In the genomic region with DNA sequence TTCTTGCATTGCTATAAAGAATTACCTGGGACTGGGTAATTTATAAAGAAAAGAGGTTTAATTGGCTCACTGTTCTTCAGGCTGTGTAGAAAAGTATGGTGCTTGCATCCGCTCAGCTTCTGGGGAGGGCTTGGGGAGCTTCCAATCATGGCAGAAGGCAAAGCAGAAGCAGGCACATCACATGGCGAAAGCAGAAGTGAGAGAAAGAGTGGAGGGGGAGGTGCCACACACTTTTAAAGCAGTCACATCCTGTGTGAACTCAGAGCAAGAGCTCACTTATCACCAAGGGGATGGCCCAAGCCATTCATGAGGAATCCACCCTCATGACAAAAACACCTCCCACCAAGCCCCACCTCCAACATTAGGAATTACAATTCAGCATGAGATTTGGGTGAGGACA, we compare ENCODE assay signal across 9 cellular contexts.
DNase-seq lines count a peak whose midpoint lies in the region; ATAC-seq, FAIRE-seq and TF ChIP-seq lines count a peak whose summit lies in the region.
"Had no signal": no experiment of that assay in that cellular context is flagged by ENCODE, and none has a peak within 500 bp of the region (broad histone marks: within the 10 kb centered on the region; RNA-seq: fewer than 3 reads in every experiment).

No MANE protein-coding gene starts in this region.

- intact Hi-C loops in GM12878 (cut with micrococcal nuclease; ENCODE audit: unreplicated experiment), result no loop called here

- H3K9me3 ChIP-seq in GM12878 (replicated peaks; ENCODE audit: control insufficient read depth, insufficient read depth, low read length), result no peaks in the 10 kb centered on the region; the same call in 2 of the 3 replicates
- no peaks in the 10 kb centered on the region for H3K9me3 ChIP-seq in mesenchymal stem cell (ENCODE audit: control insufficient read depth, low read length)
- H3K9me3 ChIP-seq: thyroid gland had no signal

- no peaks in the 10 kb centered on the region for H4K20me1 ChIP-seq in GM12878 (ENCODE audit: control insufficient read depth, insufficient read depth)

- no peaks in the 10 kb centered on the region for H3K36me3 ChIP-seq in GM12878 (ENCODE audit: control insufficient read depth in 2 of 2, insufficient read depth in 2 of 2, low read length in 1 of 2)
- no peaks in the 10 kb centered on the region for H3K36me3 ChIP-seq in mesenchymal stem cell (ENCODE audit: control insufficient read depth in 1 of 2, insufficient read depth in 2 of 2, low read depth in 1 of 2, low read length in 2 of 2)
- H3K36me3 ChIP-seq: thyroid gland had no signal

- SMC1A ChIA-PET in GM12878 (lab: Charles Lee; ENCODE audit: uncharacterized antibody, unreplicated experiment), result no interaction called here

- H2BK120ac ChIP-seq in mesenchymal stem cell (ENCODE audit: low read depth, low read length), result no peak overlapping the region

- no peak overlapping the region for H4K8ac ChIP-seq in mesenchymal stem cell (ENCODE audit: low read length)

- TF ChIP-seq RAD21 in GM12878 (IDR thresholded peaks at IDR 0.05; ENCODE audit: insufficient read depth, low read depth, low read length), result no peak

- H2BK5ac ChIP-seq in mesenchymal stem cell (ENCODE audit: low read depth, low read length, poor library complexity, severe bottlenecking), result no peak overlapping the region

- no peak overlapping the region for H2BK12ac ChIP-seq in mesenchymal stem cell (ENCODE audit: low read length in 2 of 2)

- no peaks in the 10 kb centered on the region for H3K79me2 ChIP-seq in GM12878 (ENCODE audit: control insufficient read depth, insufficient read depth, low read length)

- H3K4me3 ChIP-seq in GM12878 (no peak overlapping the region), mesenchymal stem cell (ENCODE audit: insufficient read depth in 1 of 2, low read depth in 1 of 2, low read length in 2 of 2) (no peak overlapping the region)
- H3K4me3 ChIP-seq: thyroid gland had no signal

- no peak overlapping the region for H3K14ac ChIP-seq in mesenchymal stem cell (ENCODE audit: low read length in 2 of 2)

- no peaks in the 10 kb centered on the region for H3K79me1 ChIP-seq in mesenchymal stem cell (replicated peaks; ENCODE audit: low read length, poor library complexity, severe bottlenecking)

- H3K18ac ChIP-seq in mesenchymal stem cell (ENCODE audit: low read depth in 1 of 2, low read length in 2 of 2), result no peak overlapping the region

- POLR2A ChIA-PET in GM12878 (lab: Charles Lee), result no interaction called here

- no TSS peak for BruUV-seq in GM12878 (replicated peaks; lab: Mats Ljungman, UMichigan)

- no peak overlapping the region for H3K4ac ChIP-seq in mesenchymal stem cell (ENCODE audit: low read depth in 1 of 2, low read length in 2 of 2)

- peak; percentile 38 for FAIRE-seq in GM12878 (lab: Jason Lieb, UNC)

- no peaks in the 10 kb centered on the region for H3K27me3 ChIP-seq in GM12878 (replicated peaks in 1 of 2; ENCODE audit: control insufficient read depth in 2 of 2, insufficient read depth in 2 of 2, low read length in 1 of 2)
- no peaks in the 10 kb centered on the region for H3K27me3 ChIP-seq in mesenchymal stem cell (ENCODE audit: control insufficient read depth in 1 of 2, insufficient read depth in 1 of 2, low read length in 2 of 2)
- H3K27me3 ChIP-seq: thyroid gland had no signal

- no peak overlapping the region for H3K9ac ChIP-seq in GM12878 (ENCODE audit: control insufficient read depth, insufficient read depth, low read length)
- H3K9ac ChIP-seq in mesenchymal stem cell (ENCODE audit: low read length), result no peak overlapping the region

- no peak for TF ChIP-seq POLR2A in GM12878 (IDR thresholded peaks at IDR 0.05; ENCODE audit: low read depth, low read length)

- in situ Hi-C loops in GM12878 (cut with MboI), result no loop called here

- DNase-seq in GM12878 (ENCODE audit: low read depth, low spot score) (peak; percentile 15), activated gamma-delta T cell treated with Interleukin-2 at 50 U/mL for 16 hours (no peak), NCI-H2196 (lab: John Stamatoyannopoulos, UW; ENCODE audit: unreplicated experiment) (no peak), mesenchymal stem cell (no peak)
- DNase-seq: NCI-H2029 had no signal

- no peak for TF ChIP-seq CTCF in GM12878 (IDR thresholded peaks at IDR 0.05 in 2 of 3, conservative IDR thresholded peaks at IDR 0.05 in 1 of 3; ENCODE audit: control insufficient read depth in 2 of 3, extremely low read depth in 1 of 3, insufficient read depth in 1 of 3, low read depth in 3 of 3, low read length in 3 of 3)

- H3K27ac ChIP-seq in GM12878 (ENCODE audit: control insufficient read depth, insufficient read depth) (no peak overlapping the region), mesenchymal stem cell (ENCODE audit: low read length, poor library complexity, severe bottlenecking) (no peak overlapping the region)
- H3K27ac ChIP-seq: thyroid gland had no signal

- CTCF ChIA-PET in GM12878 (lab: Yijun Ruan, JAX), result interaction anchor here (1.1 kb wide), 1 partner anchor 13 kb away, joined by 3 read pairs; no protein-coding TSS in a partner anchor

- TF ChIP-seq EP300 in GM12878 (IDR thresholded peaks at IDR 0.05; ENCODE audit: borderline replicate concordance in 1 of 2, control insufficient read depth in 1 of 2, low read depth in 2 of 2, low read length in 2 of 2), result no peak

- RAD21 ChIA-PET in GM12878 (lab: Charles Lee; ENCODE audit: unreplicated experiment), result no interaction called here

- no peak overlapping the region for H2AK5ac ChIP-seq in mesenchymal stem cell (ENCODE audit: low read length, severe bottlenecking)

- WGBS in GM12878 (ENCODE audit: insufficient coverage, insufficient replicate concordance, low lambda C conversion rate, missing lambda C conversion rate), result 21% methylated on average over 2 of the region's 2 CpGs
- WGBS in mesenchymal stem cell, result 74% methylated on average over 1 of the region's 2 CpGs

- H2BK15ac ChIP-seq in mesenchymal stem cell (ENCODE audit: low read depth, poor library complexity, severe bottlenecking), result no peak overlapping the region

- no peak overlapping the region for H3K4me2 ChIP-seq in GM12878 (ENCODE audit: control insufficient read depth, insufficient read depth)
- H3K4me2 ChIP-seq in mesenchymal stem cell (ENCODE audit: low read length, poor library complexity, severe bottlenecking), result no peak overlapping the region

- no peak overlapping the region; the same call in 1 of the 2 replicates for H2AFZ ChIP-seq in GM12878 (ENCODE audit: control insufficient read depth, low read depth, low read length)
- no peak overlapping the region for H2AFZ ChIP-seq in mesenchymal stem cell (ENCODE audit: low read depth, low read length)

- H3K4me1 ChIP-seq in GM12878 (ENCODE audit: control insufficient read depth, insufficient read depth, low read length) (no peaks in the 10 kb centered on the region), mesenchymal stem cell (ENCODE audit: control insufficient read depth, insufficient read depth, low read depth, low read length) (no peaks in the 10 kb centered on the region)
- H3K4me1 ChIP-seq: thyroid gland had no signal

- H4K91ac ChIP-seq in mesenchymal stem cell (ENCODE audit: low read length), result no peak overlapping the region

- ATAC-seq in GM19023 (IDR thresholded peaks at IDR 0.05; ENCODE audit: unreplicated experiment), result peak; percentile 83
- ATAC-seq in GM21786 (IDR thresholded peaks at IDR 0.05; ENCODE audit: unreplicated experiment), result peak; percentile 98
- peak; percentile 89 for ATAC-seq in HG03439 (IDR thresholded peaks at IDR 0.05; ENCODE audit: unreplicated experiment)
- ATAC-seq in GM12878, result peak; percentile 98

- H3K23ac ChIP-seq in mesenchymal stem cell (ENCODE audit: low read length in 2 of 2), result no peak overlapping the region

TF ChIP-seq in GM12878, 131 proteins besides CTCF, POLR2A, EP300 and RAD21 (continues in another document):
- TF ChIP-seq, protein P1, sequence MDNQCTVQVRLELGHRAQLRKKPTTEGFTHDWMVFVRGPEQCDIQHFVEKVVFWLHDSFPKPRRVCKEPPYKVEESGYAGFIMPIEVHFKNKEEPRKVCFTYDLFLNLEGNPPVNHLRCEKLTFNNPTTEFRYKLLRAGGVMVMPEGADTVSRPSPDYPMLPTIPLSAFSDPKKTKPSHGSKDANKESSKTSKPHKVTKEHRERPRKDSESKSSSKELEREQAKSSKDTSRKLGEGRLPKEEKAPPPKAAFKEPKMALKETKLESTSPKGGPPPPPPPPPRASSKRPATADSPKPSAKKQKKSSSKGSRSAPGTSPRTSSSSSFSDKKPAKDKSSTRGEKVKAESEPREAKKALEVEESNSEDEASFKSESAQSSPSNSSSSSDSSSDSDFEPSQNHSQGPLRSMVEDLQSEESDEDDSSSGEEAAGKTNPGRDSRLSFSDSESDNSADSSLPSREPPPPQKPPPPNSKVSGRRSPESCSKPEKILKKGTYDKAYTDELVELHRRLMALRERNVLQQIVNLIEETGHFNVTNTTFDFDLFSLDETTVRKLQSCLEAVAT (IDR thresholded peaks at IDR 0.05), result 0 out of 2 replicates have a peak, but pooled peaks have one; percentile 38
- TF ChIP-seq YY1 (IDR thresholded peaks at IDR 0.05; ENCODE audit: low read depth, low read length) (peak; percentile 46; the same call in 1 of the 2 replicates), SPI1 (IDR thresholded peaks at IDR 0.05; ENCODE audit: borderline replicate concordance, insufficient read depth, low read depth, low read length) (peak; percentile 85), SMAD5 (IDR thresholded peaks at IDR 0.05; ENCODE audit: low read depth) (no peak), IKZF1 (conservative IDR thresholded peaks at IDR 0.05) (no peak), RAD51 (IDR thresholded peaks at IDR 0.05) (peak; percentile 54; the same call in 1 of the 2 replicates), SREBF2 (IDR thresholded peaks at IDR 0.05; ENCODE audit: low read length) (no peak), CREM (IDR thresholded peaks at IDR 0.05; ENCODE audit: low read depth) (no peak), JUNB (IDR thresholded peaks at IDR 0.05) (no peak), CREB1 (IDR thresholded peaks at IDR 0.05; ENCODE audit: low read depth) (no peak), BMI1 (IDR thresholded peaks at IDR 0.05; ENCODE audit: borderline replicate concordance) (no peak), IRF4 (IDR thresholded peaks at IDR 0.05; ENCODE audit: low read depth, low read length) (peak; percentile 49; the same call in 1 of the 2 replicates), ASH2L (IDR thresholded peaks at IDR 0.05; ENCODE audit: borderline replicate concordance, low read depth) (no peak), POLR2AphosphoS2 (IDR thresholded peaks at IDR 0.05; ENCODE audit: low read depth, low read length) (no peak)
- TF ChIP-seq, protein P2, sequence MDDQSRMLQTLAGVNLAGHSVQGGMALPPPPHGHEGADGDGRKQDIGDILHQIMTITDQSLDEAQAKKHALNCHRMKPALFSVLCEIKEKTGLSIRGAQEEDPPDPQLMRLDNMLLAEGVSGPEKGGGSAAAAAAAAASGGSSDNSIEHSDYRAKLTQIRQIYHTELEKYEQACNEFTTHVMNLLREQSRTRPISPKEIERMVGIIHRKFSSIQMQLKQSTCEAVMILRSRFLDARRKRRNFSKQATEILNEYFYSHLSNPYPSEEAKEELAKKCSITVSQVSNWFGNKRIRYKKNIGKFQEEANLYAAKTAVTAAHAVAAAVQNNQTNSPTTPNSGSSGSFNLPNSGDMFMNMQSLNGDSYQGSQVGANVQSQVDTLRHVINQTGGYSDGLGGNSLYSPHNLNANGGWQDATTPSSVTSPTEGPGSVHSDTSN (IDR thresholded peaks at IDR 0.05; ENCODE audit: insufficient replicate concordance, low read depth, low read length), result no peak
